In genomic region chr11:64356498-64357411, GRCh38 we compare ENCODE assay signal across 8 cellular contexts. TPM values are rescaled to one million over a fixed set of nuclear protein-coding genes. Genes with fewer than 3 reads are reported as not detected.
DNase-seq lines count a peak whose midpoint lies in the region; ATAC-seq and TF ChIP-seq lines count a peak whose summit lies in the region.

No MANE protein-coding gene starts in this region.

- RAD21 ChIA-PET in HCT116 (lab: Charles Lee; ENCODE audit: low non-redundant PET in 1 of 2, low total read pairs in 2 of 2, uncharacterized antibody in 2 of 2, unreplicated experiment in 2 of 2), result interaction anchor here (0.7 to 3.1 kb wide), 7 partner anchors 24 to 293 kb away, joined by 3 to 29 read pairs (median 4); partner anchors contain the start of genes PRDX5 (in 1 of the 2) and TRMT112 (in 1 of the 2)

- peak overlapping the region; percentile 87 for H3K27ac ChIP-seq in HCT116 (ENCODE audit: low read depth, low read length)
- H3K27ac ChIP-seq in SJSA1, result peak overlapping the region; percentile 18; the same call in 1 of the 2 replicates

- intact Hi-C loops in HCT116 (cut with micrococcal nuclease), result loop anchor here (5.0 kb wide), 3 partner anchors 91 to 366 kb away; partner anchors contain the start of gene NRXN2

- H3K4me1 ChIP-seq in HCT116 (ENCODE audit: control insufficient read depth in 1 of 2, insufficient read depth in 2 of 2, low read length in 2 of 2) (peaks cover 28 to 61% of the 10 kb centered on the region in 2 experiments), SJSA1 (replicated peaks) (peaks cover 45% of the 10 kb centered on the region)

- H3K4me3 ChIP-seq in HCT116 (replicated peaks in 1 of 2; ENCODE audit: low read depth in 1 of 2, low read length in 2 of 2) (peak overlapping the region; percentile 23 to 51; a peak in 2 of 4 replicates), SJSA1 (no peak overlapping the region)

- no peaks in the 10 kb centered on the region for H3K27me3 ChIP-seq in HCT116 (ENCODE audit: insufficient read depth, low read length)
- H3K27me3 ChIP-seq in SJSA1 (replicated peaks), result peaks cover 23% of the 10 kb centered on the region

- peaks cover 0 to 14% of the 10 kb centered on the region in 2 experiments; a peak in 1 of 4 replicates for H3K36me3 ChIP-seq in HCT116 (ENCODE audit: control insufficient read depth in 1 of 2, insufficient read depth in 2 of 2, low read length in 2 of 2)
- H3K36me3 ChIP-seq in SJSA1, result peaks cover 25% of the 10 kb centered on the region

- H3K4me2 ChIP-seq in HCT116 (ENCODE audit: low read length), result peak overlapping the region; percentile 84

- ATAC-seq in HCT116, result peak; percentile 66
- no peak for ATAC-seq in GM21423 (IDR thresholded peaks at IDR 0.05; ENCODE audit: unreplicated experiment)

- BruUV-seq in HCT116 (replicated peaks; lab: Mats Ljungman, UMichigan), result no TSS peak

- DNase-seq in NCI-H1436 (lab: John Stamatoyannopoulos, UW), result peak; percentile 48
- no peak for DNase-seq in NCI-H1436 treated with DMSO at 0.1 percent for 48 hours (lab: John Stamatoyannopoulos, UW)
- DNase-seq in HCT116 (ENCODE audit: low read depth, low spot score), result peak; percentile 80
- DNase-seq in SJSA1 (ENCODE audit: low read depth in 1 of 2, low spot score in 2 of 2), result peak; percentile 47 to 77
- DNase-seq in dermis blood vessel endothelial cell, result peak; percentile 61
- peak; percentile 43 to 54 for DNase-seq in stimulated activated CD4-positive, alpha-beta T cell treated with anti-CD3 and anti-CD28 coated beads, Interleukin-2, amount 100 ng/mL, for 24 hours
- no peak for DNase-seq in occipital lobe (lab: John Stamatoyannopoulos, UW)

- H3K9me2 ChIP-seq in HCT116 (ENCODE audit: insufficient read depth), result no peaks in the 10 kb centered on the region

- CTCF ChIA-PET in HCT116 (lab: Charles Lee), result interaction anchor here (0.6 to 6.2 kb wide), 32 partner anchors 9 to 382 kb away, joined by 3 to 92 read pairs (median 4); partner anchors contain the start of genes ESRRA, FERMT3, FKBP2 and PLCB3

- TF ChIP-seq POLR2A in HCT116 (IDR thresholded peaks at IDR 0.05; ENCODE audit: borderline replicate concordance, extremely low read depth, insufficient read depth, insufficient read length), result no peak

- H3K9me3 ChIP-seq in HCT116 (ENCODE audit: control insufficient read depth in 1 of 2, insufficient read depth in 1 of 2, low read depth in 1 of 2, low read length in 2 of 2), result no peaks in the 10 kb centered on the region
- H3K9me3 ChIP-seq in SJSA1 (replicated peaks), result no peaks in the 10 kb centered on the region

- H4K20me1 ChIP-seq in HCT116 (ENCODE audit: insufficient read depth), result no peaks in the 10 kb centered on the region

- POLR2A ChIA-PET in HCT116 (lab: Charles Lee), result interaction anchor here (1.0 to 3.1 kb wide), 15 partner anchors 10 to 296 kb away, joined by 3 to 12 read pairs (median 4); partner anchors contain the start of genes FKBP2, PRDX5, STIP1 and TRMT112

- H3K79me2 ChIP-seq in HCT116 (ENCODE audit: insufficient read depth, low read length), result peaks cover 27% of the 10 kb centered on the region; the same call in 1 of the 2 replicates

- peak in 2 of 3 experiments; percentile 91 to 92; a peak in 4 of 6 replicates for TF ChIP-seq CTCF in HCT116 (IDR thresholded peaks at IDR 0.05 in 2 of 3, conservative IDR thresholded peaks at IDR 0.05 in 1 of 3; ENCODE audit: borderline replicate concordance in 1 of 3, insufficient read depth in 1 of 3, low read depth in 2 of 3, low read length in 2 of 3)

- H3K9ac ChIP-seq in HCT116 (ENCODE audit: low read length), result peak overlapping the region; percentile 95

- no peak overlapping the region for H2AFZ ChIP-seq in HCT116 (ENCODE audit: low read depth, low read length, poor library complexity, severe bottlenecking)

- TF ChIP-seq RAD21 in HCT116 (IDR thresholded peaks at IDR 0.05; ENCODE audit: low read depth), result no peak

TF ChIP-seq in HCT116, 20 proteins besides CTCF, POLR2A, EP300 and RAD21:
- TF ChIP-seq EGR1 (IDR thresholded peaks at IDR 0.05; ENCODE audit: low read depth), result no peak
- TF ChIP-seq YY1 (IDR thresholded peaks at IDR 0.05; ENCODE audit: extremely low read depth, insufficient replicate concordance, low read depth, low read length), result peak; percentile 42
- TF ChIP-seq TCF7L2 (IDR thresholded peaks at IDR 0.05; ENCODE audit: borderline replicate concordance, extremely low read depth, insufficient read depth, insufficient read length), result peak; percentile 39
- TF ChIP-seq CBX3 (IDR thresholded peaks at IDR 0.05; ENCODE audit: low read depth), result no peak
- TF ChIP-seq SIN3A (IDR thresholded peaks at IDR 0.05; ENCODE audit: low read depth), result no peak

RNA-seq across cellular contexts. Expression of gene RPS6KA4, which starts 2.2 kb away (rescaled TPM):
- total RNA-seq in HCT116 (2021; ENCODE audit: unreplicated experiment) (67.3 TPM), dermis blood vessel endothelial cell (35.9 and 46.6 TPM in 2 replicates), occipital lobe (10.0 TPM)
- 47.4 and 53.2 TPM in 2 replicates for polyA plus RNA-seq in HCT116 (2012)
- total RNA-seq in SJSA1 (2014; rRNA removed; shearing (Covaris generic)), result 81.8 and 84.1 TPM in 2 replicates

RNA-seq across cellular contexts. Expression of gene CCDC88B, which starts 16.8 kb away (rescaled TPM):
- total RNA-seq in HCT116 (2021; ENCODE audit: unreplicated experiment) (14.7 TPM), dermis blood vessel endothelial cell (0.56 and 1.2 TPM in 2 replicates), occipital lobe (1.4 TPM)
- 18.7 and 19.8 TPM in 2 replicates for polyA plus RNA-seq in HCT116 (2012)
- 2.2 and 5.3 TPM in 2 replicates for total RNA-seq in SJSA1 (2014; rRNA removed; shearing (Covaris generic))

RNA-seq across cellular contexts. Expression of gene PRDX5, which starts 38.8 kb away (rescaled TPM):
- total RNA-seq in HCT116 (2021; ENCODE audit: unreplicated experiment), result 267 TPM
- 452 and 454 TPM in 2 replicates for polyA plus RNA-seq in HCT116 (2012)
- total RNA-seq in SJSA1 (2014; rRNA removed; shearing (Covaris generic)), result 205 and 232 TPM in 2 replicates
- total RNA-seq in dermis blood vessel endothelial cell, result 129 and 245 TPM in 2 replicates
- 93.0 TPM for total RNA-seq in occipital lobe

RNA-seq across cellular contexts. Expression of gene TRMT112, which starts 39.4 kb away (rescaled TPM):
- total RNA-seq in HCT116 (2021; ENCODE audit: unreplicated experiment), result 328 TPM
- polyA plus RNA-seq in HCT116 (2012), result 348 and 366 TPM in 2 replicates
- total RNA-seq in SJSA1 (2014; rRNA removed; shearing (Covaris generic)), result 506 and 974 TPM in 2 replicates
- 202 and 290 TPM in 2 replicates for total RNA-seq in dermis blood vessel endothelial cell
- total RNA-seq in occipital lobe, result 81.9 TPM

RNA-seq across cellular contexts. Expression of gene ESRRA, which starts 51.4 kb away (rescaled TPM):
- total RNA-seq in HCT116 (2021; ENCODE audit: unreplicated experiment) (62.7 TPM), dermis blood vessel endothelial cell (60.3 and 76.7 TPM in 2 replicates), occipital lobe (14.2 TPM)
- 37.8 and 43.4 TPM in 2 replicates for polyA plus RNA-seq in HCT116 (2012)
- 50.7 and 51.1 TPM in 2 replicates for total RNA-seq in SJSA1 (2014; rRNA removed; shearing (Covaris generic))

Comparison
In these comparisons a context has a peak if more than half of its experiments do, and no peak if none do; other contexts are left out.
1. DNase-seq: peak in NCI-H1436 (single experiment), HCT116 (single experiment), SJSA1 (2 of 2), dermis blood vessel endothelial cell (single experiment) and stimulated activated CD4-positive, alpha-beta T cell treated with anti-CD3 and anti-CD28 coated beads, Interleukin-2, amount 100 ng/mL, for 24 hours (2 of 2); none in NCI-H1436 treated with DMSO at 0.1 percent for 48 hours (single experiment) and occipital lobe (single experiment).